1 cellular context compared by ENCODE assay signal in the genomic region with DNA sequence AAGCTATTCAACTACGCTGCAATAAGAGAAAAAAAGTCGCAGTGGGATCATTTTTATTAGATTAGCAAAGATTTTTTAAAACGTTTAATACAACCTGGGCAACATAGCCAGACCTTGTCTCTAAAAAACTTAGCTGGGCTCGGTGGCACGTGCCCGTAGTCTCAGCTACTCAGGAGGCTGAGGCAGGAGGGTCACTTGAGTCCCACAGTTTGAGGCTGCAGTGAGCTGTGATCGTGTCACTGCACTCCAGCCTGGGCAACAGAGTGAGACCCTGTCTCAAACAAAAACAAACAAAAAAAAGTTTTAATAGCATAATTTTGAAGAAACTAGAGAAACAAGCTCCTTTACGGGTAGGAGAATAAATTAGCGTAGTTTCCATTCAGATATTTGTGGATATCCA.
TF ChIP-seq lines count a peak whose summit lies in the region.

No MANE protein-coding gene starts in this region.

TF ChIP-seq in K562, 482 proteins besides CTCF, POLR2A, EP300 and RAD21 (continued from another document):
- TF ChIP-seq OTX1 (CRISPR knock-in tag; IDR thresholded peaks at IDR 0.05), result no peak
- TF ChIP-seq CBX2 (IDR thresholded peaks at IDR 0.05; ENCODE audit: insufficient read depth, low read length, poor library complexity, severe bottlenecking), result no peak
- TF ChIP-seq, protein P1, sequence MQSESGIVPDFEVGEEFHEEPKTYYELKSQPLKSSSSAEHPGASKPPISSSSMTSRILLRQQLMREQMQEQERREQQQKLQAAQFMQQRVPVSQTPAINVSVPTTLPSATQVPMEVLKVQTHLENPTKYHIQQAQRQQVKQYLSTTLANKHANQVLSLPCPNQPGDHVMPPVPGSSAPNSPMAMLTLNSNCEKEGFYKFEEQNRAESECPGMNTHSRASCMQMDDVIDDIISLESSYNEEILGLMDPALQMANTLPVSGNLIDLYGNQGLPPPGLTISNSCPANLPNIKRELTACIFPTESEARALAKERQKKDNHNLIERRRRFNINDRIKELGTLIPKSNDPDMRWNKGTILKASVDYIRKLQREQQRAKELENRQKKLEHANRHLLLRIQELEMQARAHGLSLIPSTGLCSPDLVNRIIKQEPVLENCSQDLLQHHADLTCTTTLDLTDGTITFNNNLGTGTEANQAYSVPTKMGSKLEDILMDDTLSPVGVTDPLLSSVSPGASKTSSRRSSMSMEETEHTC (IDR thresholded peaks at IDR 0.05), result no peak
- no peak for TF ChIP-seq ZBED1 (IDR thresholded peaks at IDR 0.05)
- no peak for TF ChIP-seq DIDO1 (tag; IDR thresholded peaks at IDR 0.05; ENCODE audit: low read depth)
- no peak for TF ChIP-seq DDX20 (tag; IDR thresholded peaks at IDR 0.05; ENCODE audit: low read depth)
- TF ChIP-seq SNRNP70 (optimal IDR thresholded peaks at IDR 0.05; ENCODE audit: low read depth, low read length), result no peak
- no peak for TF ChIP-seq GTF2E2 (tag; IDR thresholded peaks at IDR 0.05)
- TF ChIP-seq TAF1 (IDR thresholded peaks at IDR 0.05; ENCODE audit: control insufficient read depth, extremely low read depth, insufficient read depth, low read length, severe bottlenecking), result no peak
- no peak for TF ChIP-seq ZNF239 (CRISPR knock-in tag; IDR thresholded peaks at IDR 0.05)
- TF ChIP-seq, protein P2, sequence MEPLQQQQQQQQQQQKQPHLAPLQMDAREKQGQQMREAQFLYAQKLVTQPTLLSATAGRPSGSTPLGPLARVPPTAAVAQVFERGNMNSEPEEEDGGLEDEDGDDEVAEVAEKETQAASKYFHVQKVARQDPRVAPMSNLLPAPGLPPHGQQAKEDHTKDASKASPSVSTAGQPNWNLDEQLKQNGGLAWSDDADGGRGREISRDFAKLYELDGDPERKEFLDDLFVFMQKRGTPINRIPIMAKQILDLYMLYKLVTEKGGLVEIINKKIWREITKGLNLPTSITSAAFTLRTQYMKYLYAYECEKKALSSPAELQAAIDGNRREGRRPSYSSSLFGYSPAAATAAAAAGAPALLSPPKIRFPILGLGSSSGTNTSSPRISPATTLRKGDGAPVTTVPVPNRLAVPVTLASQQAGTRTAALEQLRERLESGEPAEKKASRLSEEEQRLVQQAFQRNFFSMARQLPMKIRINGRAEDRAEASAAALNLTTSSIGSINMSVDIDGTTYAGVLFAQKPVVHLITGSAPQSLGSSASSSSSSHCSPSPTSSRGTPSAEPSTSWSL (CRISPR knock-in tag; IDR thresholded peaks at IDR 0.05; ENCODE audit: borderline replicate concordance), result no peak
- no peak for TF ChIP-seq NELFE (IDR thresholded peaks at IDR 0.05; ENCODE audit: insufficient read depth, insufficient read length)
- TF ChIP-seq, protein P3, sequence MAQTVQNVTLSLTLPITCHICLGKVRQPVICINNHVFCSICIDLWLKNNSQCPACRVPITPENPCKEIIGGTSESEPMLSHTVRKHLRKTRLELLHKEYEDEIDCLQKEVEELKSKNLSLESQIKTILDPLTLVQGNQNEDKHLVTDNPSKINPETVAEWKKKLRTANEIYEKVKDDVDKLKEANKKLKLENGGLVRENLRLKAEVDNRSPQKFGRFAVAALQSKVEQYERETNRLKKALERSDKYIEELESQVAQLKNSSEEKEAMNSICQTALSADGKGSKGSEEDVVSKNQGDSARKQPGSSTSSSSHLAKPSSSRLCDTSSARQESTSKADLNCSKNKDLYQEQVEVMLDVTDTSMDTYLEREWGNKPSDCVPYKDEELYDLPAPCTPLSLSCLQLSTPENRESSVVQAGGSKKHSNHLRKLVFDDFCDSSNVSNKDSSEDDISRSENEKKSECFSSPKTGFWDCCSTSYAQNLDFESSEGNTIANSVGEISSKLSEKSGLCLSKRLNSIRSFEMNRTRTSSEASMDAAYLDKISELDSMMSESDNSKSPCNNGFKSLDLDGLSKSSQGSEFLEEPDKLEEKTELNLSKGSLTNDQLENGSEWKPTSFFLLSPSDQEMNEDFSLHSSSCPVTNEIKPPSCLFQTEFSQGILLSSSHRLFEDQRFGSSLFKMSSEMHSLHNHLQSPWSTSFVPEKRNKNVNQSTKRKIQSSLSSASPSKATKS (CRISPR knock-in tag; IDR thresholded peaks at IDR 0.05), result no peak
- no peak for TF ChIP-seq HDAC2 (IDR thresholded peaks at IDR 0.05)
- TF ChIP-seq ARNT (IDR thresholded peaks at IDR 0.05), result peak in 1 of 2 experiments; percentile 14; a peak in 1 of 4 replicates
- TF ChIP-seq, protein P4, sequence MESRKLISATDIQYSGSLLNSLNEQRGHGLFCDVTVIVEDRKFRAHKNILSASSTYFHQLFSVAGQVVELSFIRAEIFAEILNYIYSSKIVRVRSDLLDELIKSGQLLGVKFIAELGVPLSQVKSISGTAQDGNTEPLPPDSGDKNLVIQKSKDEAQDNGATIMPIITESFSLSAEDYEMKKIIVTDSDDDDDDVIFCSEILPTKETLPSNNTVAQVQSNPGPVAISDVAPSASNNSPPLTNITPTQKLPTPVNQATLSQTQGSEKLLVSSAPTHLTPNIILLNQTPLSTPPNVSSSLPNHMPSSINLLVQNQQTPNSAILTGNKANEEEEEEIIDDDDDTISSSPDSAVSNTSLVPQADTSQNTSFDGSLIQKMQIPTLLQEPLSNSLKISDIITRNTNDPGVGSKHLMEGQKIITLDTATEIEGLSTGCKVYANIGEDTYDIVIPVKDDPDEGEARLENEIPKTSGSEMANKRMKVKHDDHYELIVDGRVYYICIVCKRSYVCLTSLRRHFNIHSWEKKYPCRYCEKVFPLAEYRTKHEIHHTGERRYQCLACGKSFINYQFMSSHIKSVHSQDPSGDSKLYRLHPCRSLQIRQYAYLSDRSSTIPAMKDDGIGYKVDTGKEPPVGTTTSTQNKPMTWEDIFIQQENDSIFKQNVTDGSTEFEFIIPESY (CRISPR knock-in tag; IDR thresholded peaks at IDR 0.05), result 0 out of 2 replicates have a peak, but pooled peaks have one; percentile 25
- no peak for TF ChIP-seq EHMT2 (IDR thresholded peaks at IDR 0.05)
- no peak for TF ChIP-seq SLC30A9 (CRISPR knock-in tag; IDR thresholded peaks at IDR 0.05)
- TF ChIP-seq PCBP1 (IDR thresholded peaks at IDR 0.05; ENCODE audit: low read depth, low read length, poor library complexity, severe bottlenecking), result no peak
- TF ChIP-seq ETV6 (IDR thresholded peaks at IDR 0.05; ENCODE audit: borderline replicate concordance in 1 of 2, low read depth in 2 of 2, low read length in 1 of 2), result no peak
- no peak for TF ChIP-seq ETV6 (CRISPR knock-in tag; IDR thresholded peaks at IDR 0.05; ENCODE audit: borderline replicate concordance)
- peak; percentile 44; the same call in 1 of the 2 replicates for TF ChIP-seq BCOR (IDR thresholded peaks at IDR 0.05)
- TF ChIP-seq RBM25 (IDR thresholded peaks at IDR 0.05; ENCODE audit: low read depth, low read length, severe bottlenecking), result peak; percentile 36
- TF ChIP-seq GATA2 (CRISPR knock-in tag; IDR thresholded peaks at IDR 0.05), result no peak
- no peak for TF ChIP-seq LCOR (CRISPR knock-in tag; IDR thresholded peaks at IDR 0.05)
- TF ChIP-seq TEAD1 (CRISPR knock-in tag; IDR thresholded peaks at IDR 0.05), result no peak
- TF ChIP-seq NFATC3 (IDR thresholded peaks at IDR 0.05), result no peak
- TF ChIP-seq ZNF121 (CRISPR knock-in tag; conservative IDR thresholded peaks at IDR 0.05), result peak; percentile 98
- TF ChIP-seq, protein P5, sequence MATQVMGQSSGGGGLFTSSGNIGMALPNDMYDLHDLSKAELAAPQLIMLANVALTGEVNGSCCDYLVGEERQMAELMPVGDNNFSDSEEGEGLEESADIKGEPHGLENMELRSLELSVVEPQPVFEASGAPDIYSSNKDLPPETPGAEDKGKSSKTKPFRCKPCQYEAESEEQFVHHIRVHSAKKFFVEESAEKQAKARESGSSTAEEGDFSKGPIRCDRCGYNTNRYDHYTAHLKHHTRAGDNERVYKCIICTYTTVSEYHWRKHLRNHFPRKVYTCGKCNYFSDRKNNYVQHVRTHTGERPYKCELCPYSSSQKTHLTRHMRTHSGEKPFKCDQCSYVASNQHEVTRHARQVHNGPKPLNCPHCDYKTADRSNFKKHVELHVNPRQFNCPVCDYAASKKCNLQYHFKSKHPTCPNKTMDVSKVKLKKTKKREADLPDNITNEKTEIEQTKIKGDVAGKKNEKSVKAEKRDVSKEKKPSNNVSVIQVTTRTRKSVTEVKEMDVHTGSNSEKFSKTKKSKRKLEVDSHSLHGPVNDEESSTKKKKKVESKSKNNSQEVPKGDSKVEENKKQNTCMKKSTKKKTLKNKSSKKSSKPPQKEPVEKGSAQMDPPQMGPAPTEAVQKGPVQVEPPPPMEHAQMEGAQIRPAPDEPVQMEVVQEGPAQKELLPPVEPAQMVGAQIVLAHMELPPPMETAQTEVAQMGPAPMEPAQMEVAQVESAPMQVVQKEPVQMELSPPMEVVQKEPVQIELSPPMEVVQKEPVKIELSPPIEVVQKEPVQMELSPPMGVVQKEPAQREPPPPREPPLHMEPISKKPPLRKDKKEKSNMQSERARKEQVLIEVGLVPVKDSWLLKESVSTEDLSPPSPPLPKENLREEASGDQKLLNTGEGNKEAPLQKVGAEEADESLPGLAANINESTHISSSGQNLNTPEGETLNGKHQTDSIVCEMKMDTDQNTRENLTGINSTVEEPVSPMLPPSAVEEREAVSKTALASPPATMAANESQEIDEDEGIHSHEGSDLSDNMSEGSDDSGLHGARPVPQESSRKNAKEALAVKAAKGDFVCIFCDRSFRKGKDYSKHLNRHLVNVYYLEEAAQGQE (CRISPR knock-in tag; IDR thresholded peaks at IDR 0.05; ENCODE audit: low read depth), result no peak
- TF ChIP-seq ZKSCAN8 (CRISPR knock-in tag; IDR thresholded peaks at IDR 0.05), result no peak
- no peak for TF ChIP-seq CTBP1 (IDR thresholded peaks at IDR 0.05; ENCODE audit: borderline replicate concordance)
